Comparison of ENCODE assay signal across 8 cellular contexts in genomic region chr16:90047714-90048346, GRCh38. TPM values are rescaled to one million over a fixed set of nuclear protein-coding genes. Genes with fewer than 3 reads are reported as not detected.
DNase-seq lines count a peak whose midpoint lies in the region; ATAC-seq, FAIRE-seq and TF ChIP-seq lines count a peak whose summit lies in the region.

No MANE protein-coding gene starts in this region.

- H3K36me3 Mint-ChIP-seq in activated CD8-positive, alpha-beta T cell treated with anti-CD3 and anti-CD28 coated beads for 36 hours (ENCODE audit: low read depth): no peaks in the 10 kb centered on the region
- no peaks in the 10 kb centered on the region for H3K36me3 Mint-ChIP-seq in HFFc6 (ENCODE audit: low read depth)

- H3K4me3 Mint-ChIP-seq in activated CD8-positive, alpha-beta T cell treated with anti-CD3 and anti-CD28 coated beads for 36 hours: no peak overlapping the region
- no peak overlapping the region for H3K4me3 Mint-ChIP-seq in HFFc6

- peak; percentile 37 for ATAC-seq in activated CD8-positive, alpha-beta T cell treated with anti-CD3 and anti-CD28 coated beads for 36 hours
- ATAC-seq in sciatic nerve (peak; percentile 34), HG02571 (IDR thresholded peaks at IDR 0.05; ENCODE audit: unreplicated experiment) (no peak)

- H3K9me3 Mint-ChIP-seq in activated CD8-positive, alpha-beta T cell treated with anti-CD3 and anti-CD28 coated beads for 36 hours: no peaks in the 10 kb centered on the region
- H3K9me3 Mint-ChIP-seq in HFFc6: peaks cover 5% of the 10 kb centered on the region

- no peak for FAIRE-seq in HTR-8/SVneo (lab: Jason Lieb, UNC)

- DNase-seq in GM10248 (ENCODE audit: extremely low spot score) (peak; percentile 28), right atrium auricular region (ENCODE audit: low spot score) (no peak), sciatic nerve (ENCODE audit: low spot score) (no peak), glomerular visceral epithelial cell (ENCODE audit: extremely low spot score) (no peak), HFFc6 (no peak), HTR-8/SVneo (ENCODE audit: insufficient read length, low spot score) (no peak)
- DNase-seq in activated CD8-positive, alpha-beta T cell treated with anti-CD3 and anti-CD28 coated beads for 36 hours: no peak

- POLR2A ChIA-PET in GM10248 (lab: Yijun Ruan, JAX): no interaction called here
- POLR2A ChIA-PET in activated CD8-positive, alpha-beta T cell treated with anti-CD3 and anti-CD28 coated beads for 36 hours (lab: Charles Lee): no interaction called here

- peaks cover 7% of the 10 kb centered on the region for H3K4me1 Mint-ChIP-seq in activated CD8-positive, alpha-beta T cell treated with anti-CD3 and anti-CD28 coated beads for 36 hours (ENCODE audit: low read depth)
- H3K4me1 Mint-ChIP-seq in HFFc6 (ENCODE audit: low read depth): no peaks in the 10 kb centered on the region

- TF ChIP-seq CTCF in GM10248 (IDR thresholded peaks at IDR 0.05; ENCODE audit: control extremely low read depth, extremely low read depth, low read depth, missing control alignments) (no peak), right atrium auricular region (IDR thresholded peaks at IDR 0.05) (no peak), HFFc6 (IDR thresholded peaks at IDR 0.05) (no peak)
- no peak for TF ChIP-seq CTCF in activated CD8-positive, alpha-beta T cell treated with anti-CD3 and anti-CD28 coated beads for 36 hours (IDR thresholded peaks at IDR 0.05)

- H3K4me3 ChIP-seq in right atrium auricular region: peak overlapping the region; percentile 32 to 59

- CTCF ChIA-PET in GM10248 (lab: Yijun Ruan, JAX): no interaction called here
- CTCF ChIA-PET in activated CD8-positive, alpha-beta T cell treated with anti-CD3 and anti-CD28 coated beads for 36 hours (lab: Charles Lee): interaction anchor here (0.6 kb wide), 1 partner anchor 21 kb away, joined by 3 read pairs; no protein-coding TSS in a partner anchor

- no peaks in the 10 kb centered on the region for H3K9me3 ChIP-seq in right atrium auricular region

- peaks cover 14% of the 10 kb centered on the region for H3K27me3 Mint-ChIP-seq in activated CD8-positive, alpha-beta T cell treated with anti-CD3 and anti-CD28 coated beads for 36 hours
- H3K27me3 Mint-ChIP-seq in HFFc6 (ENCODE audit: insufficient read depth): peaks cover 7% of the 10 kb centered on the region

- H3K27ac ChIP-seq in right atrium auricular region: no peak overlapping the region

- H3K4me1 ChIP-seq in right atrium auricular region: peaks cover 0 to 15% of the 10 kb centered on the region in 2 donors

- H3K27me3 ChIP-seq in right atrium auricular region: no peaks in the 10 kb centered on the region

- H3K27ac Mint-ChIP-seq in activated CD8-positive, alpha-beta T cell treated with anti-CD3 and anti-CD28 coated beads for 36 hours: peak overlapping the region; percentile 25
- no peak overlapping the region for H3K27ac Mint-ChIP-seq in HFFc6

- peaks cover 7% of the 10 kb centered on the region for H3K36me3 ChIP-seq in right atrium auricular region

- intact Hi-C loops in activated CD8-positive, alpha-beta T cell treated with anti-CD3 and anti-CD28 coated beads for 36 hours (cut with micrococcal nuclease): no loop called here
- intact Hi-C loops in sciatic nerve (cut with DNase I): no loop called here

RNA-seq across cellular contexts. Expression of gene DBNDD1, which starts 28.6 kb away (rescaled TPM):
- under 1 TPM; 0.52 to 0.96 TPM for total RNA-seq in activated CD8-positive, alpha-beta T cell treated with anti-CD3 and anti-CD28 coated beads for 36 hours
- total RNA-seq in right atrium auricular region: 1 to 10 TPM; 2.9 to 6.2 TPM
- 1.8 TPM for total RNA-seq in sciatic nerve
- 1 to 10 TPM; 1.9 to 2.6 (median 2.1) TPM for total RNA-seq in HFFc6 (2021; fragmentation: NEBNext Ultra II Directional; extraction: Animal tissue kit (Norgen Biotek cat#: 25700))

RNA-seq across cellular contexts. Expression of gene PRDM7, which starts 29.3 kb away (rescaled TPM):
- not detected for total RNA-seq in activated CD8-positive, alpha-beta T cell treated with anti-CD3 and anti-CD28 coated beads for 36 hours
- total RNA-seq in right atrium auricular region (not detected), sciatic nerve (not detected)
- total RNA-seq in HFFc6 (2021; fragmentation: NEBNext Ultra II Directional; extraction: Animal tissue kit (Norgen Biotek cat#: 25700)): not detected
